In genomic region chrX:55455708-55456107, GRCh38 we compare ENCODE assay signal across 2 cellular contexts. TPM values are rescaled to one million over a fixed set of nuclear protein-coding genes. Genes with fewer than 3 reads are reported as not detected.
"Had no signal": no experiment of that assay in that cellular context is flagged by ENCODE, and none has a peak within 500 bp of the region (broad histone marks: within the 10 kb centered on the region; RNA-seq: fewer than 3 reads in every experiment).

No MANE protein-coding gene starts in this region.

RNA-seq across cellular contexts. Expression of gene MAGEH1, which starts 3.8 kb away (rescaled TPM):
- total RNA-seq: MCF 10A, PC-9 had no signal

RNA-seq across cellular contexts. Expression of gene USP51, which starts 33.9 kb away (rescaled TPM):
- total RNA-seq: MCF 10A, PC-9 had no signal
